Comparison of ENCODE assay signal across 13 cellular contexts in genomic region chr12:12823308-12823707, GRCh38. TPM values are rescaled to one million over a fixed set of nuclear protein-coding genes. Genes with fewer than 3 reads are reported as not detected.
A peak's percentile ranks its signal among the peaks of the same experiment; 100 is the strongest.
DNase-seq lines count a peak whose midpoint lies in the region; ATAC-seq and TF ChIP-seq lines count a peak whose summit lies in the region.
"Had no signal": no experiment of that assay in that cellular context is flagged by ENCODE, and none has a peak within 500 bp of the region (broad histone marks: within the 10 kb centered on the region; RNA-seq: fewer than 3 reads in every experiment).

No MANE protein-coding gene starts in this region.

- peak; percentile 47; the same call in 1 of the 2 replicates for TF ChIP-seq EP300 in Ishikawa (IDR thresholded peaks at IDR 0.05; ENCODE audit: borderline replicate concordance)

- no peak for TF ChIP-seq RAD21 in Ishikawa (IDR thresholded peaks at IDR 0.05; ENCODE audit: low read depth)

- TF ChIP-seq CTCF in AG10803 (conservative IDR thresholded peaks at IDR 0.05; ENCODE audit: low read length): no peak

- H3K4me3 ChIP-seq in AG10803 (ENCODE audit: low read length): no peak overlapping the region

- no peak for ATAC-seq in activated CD4-positive, CD25-positive, alpha-beta regulatory T cell treated with anti-CD3 and anti-CD28 coated beads, Interleukin-2, amount 50 U/mL, for 24 hours
- ATAC-seq in GM18502 (IDR thresholded peaks at IDR 0.05; ENCODE audit: poor library complexity, unreplicated experiment): no peak
- ATAC-seq: WTC11 had no signal

- peak; percentile 72 for DNase-seq in AG10803 (ENCODE audit: low read depth)
- peak; percentile 86 for DNase-seq in astrocyte of the hippocampus (ENCODE audit: low read depth, low spot score)
- DNase-seq in lung microvascular endothelial cell (ENCODE audit: low read depth in 2 of 2): peak; percentile 35 to 73
- DNase-seq in NK-92 treated with Interleukin-12 subunit alpha and Interleukin-12 subunit beta, amount 100 ng/mL, for 24 hours (lab: John Stamatoyannopoulos, UW): no peak
- DNase-seq in SK-N-DZ (ENCODE audit: low spot score): no peak
- DNase-seq: amygdala; DND-41; NCI-H1930; stimulated activated CD4-positive, alpha-beta T cell treated with anti-CD3 and anti-CD28 coated beads, Interleukin-2, amount 100 ng/mL, for 48 hours had no signal

TF ChIP-seq in Ishikawa, 13 proteins besides CTCF, POLR2A, EP300 and RAD21:
- peak; percentile 84 for TF ChIP-seq TEAD4 (IDR thresholded peaks at IDR 0.05)
- 0 out of 2 replicates have a peak, but pooled peaks have one; percentile 24 for TF ChIP-seq TCF12 (IDR thresholded peaks at IDR 0.05; ENCODE audit: low read depth)
- TF ChIP-seq CEBPB (IDR thresholded peaks at IDR 0.05): no peak

RNA-seq across cellular contexts. Expression of gene DDX47, which starts 10.2 kb away (rescaled TPM):
- total RNA-seq in lung microvascular endothelial cell: 36.6 and 42.3 TPM in 2 replicates
- polyA plus RNA-seq in SK-N-DZ (2014; cell fraction: cytosol; rRNA removed): 105 and 130 TPM in 2 replicates
- 135 and 141 TPM in 2 replicates for polyA plus RNA-seq in SK-N-DZ (2014; cell fraction: nucleus; rRNA removed)

RNA-seq across cellular contexts. Expression of gene APOLD1, which starts 37.8 kb away (rescaled TPM):
- total RNA-seq in lung microvascular endothelial cell: 26.8 and 31.9 TPM in 2 replicates
- 1.6 and 1.7 TPM in 2 replicates for polyA plus RNA-seq in SK-N-DZ (2014; cell fraction: cytosol; rRNA removed)
- 1.2 and 3.0 TPM in 2 replicates for polyA plus RNA-seq in SK-N-DZ (2014; cell fraction: nucleus; rRNA removed)

Comparison
In these comparisons a context has a peak if more than half of its experiments do, and no peak if none do; other contexts are left out.
1. DNase-seq: peak in AG10803 (single experiment), astrocyte of the hippocampus (single experiment) and lung microvascular endothelial cell (2 of 2); none in NK-92 treated with Interleukin-12 subunit alpha and Interleukin-12 subunit beta, amount 100 ng/mL, for 24 hours (single experiment) and SK-N-DZ (single experiment).